ENCODE assay signal across 27 cellular contexts in the genomic region with DNA sequence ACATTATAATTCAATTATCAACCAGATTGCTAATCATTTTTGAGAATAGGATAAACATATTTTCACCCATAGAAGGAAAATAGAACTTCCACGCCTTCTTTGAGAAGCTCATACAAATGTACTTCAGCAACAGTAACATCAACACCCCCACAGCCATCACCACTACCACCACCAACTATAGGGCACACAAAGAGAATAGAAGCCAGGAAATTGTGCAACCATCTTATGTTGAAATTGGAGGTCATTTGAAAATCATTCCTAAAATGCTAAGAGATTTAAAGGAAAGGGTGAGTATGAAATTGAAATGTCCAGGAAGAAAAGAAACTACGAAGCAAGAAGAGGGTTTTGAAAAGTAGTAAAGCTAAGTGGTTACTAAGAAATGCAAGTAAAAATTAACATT.
"Had no signal": no experiment of that assay in that cellular context is flagged by ENCODE, and none has a peak within 500 bp of the region (broad histone marks: within the 10 kb centered on the region; RNA-seq: fewer than 3 reads in every experiment).

No MANE protein-coding gene starts in this region.

- H3K4me3 Mint-ChIP-seq: activated CD4-positive, alpha-beta memory T cell treated with anti-CD3 and anti-CD28 coated beads for 36 hours; activated T-cell treated with anti-CD3 and anti-CD28 coated beads, Interleukin-2, amount 50 U/mL, for 24 hours; activated T-helper 17 cell treated with anti-CD3 and anti-CD28 coated beads, Interleukin-2, amount 50 U/mL, for 72 hours; nephron; stimulated activated naive B cell treated with anti-CD40 and anti-IgM and Interleukin-4, amounts not matched to agents 10 μg/mL and 1 μg/mL and 100 μg/mL, for 72 hours; T-helper 1 cell treated with Interleukin-12 subunit alpha and Interleukin-12 subunit beta and Interleukin-4 antibody, amounts not matched to agents 30 μg/mL and 1 μg/mL, for 36 hours had no signal

- H3K27me3 ChIP-seq: body of pancreas, gastrocnemius medialis, neutrophil, sigmoid colon, stomach, tibial nerve had no signal

- H3K36me3 ChIP-seq: gastrocnemius medialis, neutrophil, sigmoid colon, stomach, tibial nerve, WERI-Rb-1 had no signal

- H3K4me1 Mint-ChIP-seq: activated T-helper 17 cell treated with anti-CD3 and anti-CD28 coated beads, Interleukin-2, amount 50 U/mL, for 72 hours; nephron; stimulated activated naive B cell treated with anti-CD40 and anti-IgM and Interleukin-4, amounts not matched to agents 10 μg/mL and 1 μg/mL and 100 μg/mL, for 72 hours had no signal

- H3K27me3 Mint-ChIP-seq: activated CD4-positive, alpha-beta memory T cell treated with anti-CD3 and anti-CD28 coated beads for 36 hours; activated T-cell treated with anti-CD3 and anti-CD28 coated beads, Interleukin-2, amount 50 U/mL, for 24 hours; activated T-helper 17 cell treated with anti-CD3 and anti-CD28 coated beads, Interleukin-2, amount 50 U/mL, for 72 hours; stimulated activated naive B cell treated with anti-CD40 and anti-IgM and Interleukin-4, amounts not matched to agents 10 μg/mL and 1 μg/mL and 100 μg/mL, for 72 hours had no signal

- H3K27ac Mint-ChIP-seq: activated CD4-positive, alpha-beta memory T cell treated with anti-CD3 and anti-CD28 coated beads for 36 hours; activated naive CD4-positive, alpha-beta T cell treated with anti-CD3 and anti-CD28 coated beads, Interleukin-2, amount 50 U/mL, for 72 hours; activated T-cell treated with anti-CD3 and anti-CD28 coated beads, Interleukin-2, amount 50 U/mL, for 24 hours; activated T-helper 17 cell treated with anti-CD3 and anti-CD28 coated beads, Interleukin-2, amount 50 U/mL, for 72 hours; nephron; stimulated activated naive B cell treated with anti-CD40 and anti-IgM and Interleukin-4, amounts not matched to agents 10 μg/mL and 1 μg/mL and 100 μg/mL, for 72 hours; T-helper 1 cell treated with Interleukin-12 subunit alpha and Interleukin-12 subunit beta and Interleukin-4 antibody, amounts not matched to agents 30 μg/mL and 1 μg/mL, for 36 hours had no signal

- H3K9me3 Mint-ChIP-seq: activated CD4-positive, alpha-beta memory T cell treated with anti-CD3 and anti-CD28 coated beads for 36 hours; T-helper 1 cell treated with Interleukin-12 subunit alpha and Interleukin-12 subunit beta and Interleukin-4 antibody, amounts not matched to agents 30 μg/mL and 1 μg/mL, for 36 hours had no signal

- H3K4me3 ChIP-seq: body of pancreas, gastrocnemius medialis, sigmoid colon, smooth muscle cell, stomach, tibial nerve had no signal

- H3K36me3 Mint-ChIP-seq: activated CD4-positive, alpha-beta memory T cell treated with anti-CD3 and anti-CD28 coated beads for 36 hours; activated naive CD4-positive, alpha-beta T cell treated with anti-CD3 and anti-CD28 coated beads, Interleukin-2, amount 50 U/mL, for 72 hours; stimulated activated naive B cell treated with anti-CD40 and anti-IgM and Interleukin-4, amounts not matched to agents 10 μg/mL and 1 μg/mL and 100 μg/mL, for 72 hours had no signal

- H3K4me1 ChIP-seq: body of pancreas, gastrocnemius medialis, sigmoid colon, stomach, tibial nerve had no signal

- DNase-seq: activated CD4-positive, alpha-beta memory T cell treated with anti-CD3 and anti-CD28 coated beads for 36 hours; activated CD4-positive, alpha-beta T cell treated with anti-CD3 and anti-CD28 coated beads for 48 hours; activated CD8-positive, alpha-beta memory T cell treated with anti-CD3 and anti-CD28 coated beads, Interleukin-2, amount 50 U/mL, for 48 hours; activated T-cell treated with anti-CD3 and anti-CD28 coated beads, Interleukin-2, amount 50 U/mL, for 24 hours; aorta; body of pancreas; dermis blood vessel endothelial cell; effector CD4-positive, alpha-beta T cell; gastrocnemius medialis; glutamatergic neuron; islet precursor cell; left ventricle myocardium superior; retina; sigmoid colon; stimulated activated CD4-positive, alpha-beta T cell treated with anti-CD3 and anti-CD28 coated beads, Interleukin-15, amount 100 ng/mL, for 24 hours; stimulated activated CD4-positive, alpha-beta T cell treated with anti-CD3 and anti-CD28 coated beads, Interleukin-2, amount 100 ng/mL, for 24 hours; stimulated activated naive B cell treated with anti-CD40 and anti-IgM and Interleukin-4, amounts not matched to agents 10 μg/mL and 1 μg/mL and 100 μg/mL, for 72 hours; stomach; T-helper 9 cell; WERI-Rb-1 had no signal

- H3K27ac ChIP-seq: body of pancreas, gastrocnemius medialis, neutrophil, sigmoid colon, stomach, tibial nerve, WERI-Rb-1 had no signal

- H3K9me3 ChIP-seq: body of pancreas, gastrocnemius medialis, neutrophil, sigmoid colon, tibial nerve had no signal
